19 cellular contexts compared by ENCODE assay signal in the genomic region with DNA sequence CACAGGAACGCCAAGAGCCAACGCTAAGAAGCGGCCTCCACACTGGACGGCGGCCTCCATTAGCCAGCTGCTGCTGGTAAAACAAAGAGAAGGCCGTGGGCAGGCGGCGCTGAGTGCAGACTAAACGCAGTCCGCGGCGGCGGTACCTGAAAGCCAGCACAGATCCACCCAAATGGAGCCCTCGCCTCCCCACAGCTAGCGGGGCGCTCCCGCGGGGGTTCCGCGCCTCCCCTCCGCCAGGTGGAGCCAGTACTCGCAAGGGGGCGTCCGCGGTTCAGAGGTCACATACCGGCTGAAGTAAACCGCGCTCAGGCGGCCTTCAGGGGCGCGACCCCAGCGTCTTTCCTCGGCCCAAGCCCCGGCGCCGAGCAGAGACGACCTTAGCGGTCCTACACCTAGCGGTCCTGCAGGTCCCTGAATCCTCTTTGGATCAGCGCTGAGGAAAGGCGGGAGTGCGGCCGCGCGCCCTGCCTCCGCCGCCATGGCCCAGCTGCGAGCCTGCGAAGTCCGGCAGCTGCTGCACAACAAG.
DNase-seq lines count a peak whose midpoint lies in the region; ATAC-seq and TF ChIP-seq lines count a peak whose summit lies in the region.
"Had no signal": no experiment of that assay in that cellular context is flagged by ENCODE, and none has a peak within 500 bp of the region (broad histone marks: within the 10 kb centered on the region; RNA-seq: fewer than 3 reads in every experiment).

No MANE protein-coding gene starts in this region.

- DNase-seq in activated gamma-delta T cell (lab: John Stamatoyannopoulos, UW), result peak; percentile 9
- no peak for DNase-seq in activated gamma-delta T cell treated with Interleukin-2 at 50 U/mL for 16 hours
- peak; percentile 3 for DNase-seq in GM10248 (ENCODE audit: extremely low spot score)
- peak; percentile 71 for DNase-seq in spleen
- no peak for DNase-seq in stimulated activated effector memory CD8-positive, alpha-beta T cell treated with anti-CD3 and anti-CD28 coated beads, Interleukin-12 subunit alpha, Interleukin-12 subunit beta, amount 100 ng/mL, for 72 hours (ENCODE audit: low spot score in 2 of 2)
- no peak for DNase-seq in NCI-H2196 treated with DMSO at 0.1 percent for 48 hours (lab: John Stamatoyannopoulos, UW; ENCODE audit: unreplicated experiment)
- DNase-seq: 8988T; CD8-positive, alpha-beta T cell; DND-41; IMR-90; Kasumi-1; MM.1S; NCI-H1092 treated with DMSO at 0.1 percent for 48 hours; NCI-H2081 treated with DMSO at 0.1 percent for 48 hours; NCI-H510A treated with DMSO at 0.1 percent for 48 hours; SHP77 had no signal

- TF ChIP-seq EP300 in gastroesophageal sphincter (IDR thresholded peaks at IDR 0.05), result no peak

- no peaks in the 10 kb centered on the region for H3K4me1 Mint-ChIP-seq in stimulated activated effector memory CD8-positive, alpha-beta T cell treated with anti-CD3 and anti-CD28 coated beads, Interleukin-12 subunit alpha, Interleukin-12 subunit beta, amount 100 ng/mL, for 72 hours

- POLR2A ChIA-PET in GM10248 (lab: Yijun Ruan, JAX), result no interaction called here

- peaks cover 0 to 22% (median 0%) of the 10 kb centered on the region in 3 donors for H3K9me3 ChIP-seq in gastroesophageal sphincter
- peaks cover 0 to 28% (median 22%) of the 10 kb centered on the region in 8 donors for H3K9me3 ChIP-seq in spleen
- H3K9me3 ChIP-seq: HAP-1 had no signal

- ATAC-seq in gastroesophageal sphincter (peak; percentile 19), GM18517 (IDR thresholded peaks at IDR 0.05; ENCODE audit: unreplicated experiment) (no peak)
- no peak for ATAC-seq in stimulated activated effector memory CD8-positive, alpha-beta T cell treated with anti-CD3 and anti-CD28 coated beads, Interleukin-12 subunit alpha, Interleukin-12 subunit beta, amount 100 ng/mL, for 72 hours
- ATAC-seq: CD8-positive, alpha-beta T cell had no signal

- H3K36me3 ChIP-seq in gastroesophageal sphincter (no peaks in the 10 kb centered on the region), spleen (no peaks in the 10 kb centered on the region)
- H3K36me3 ChIP-seq: HAP-1 had no signal

- CTCF ChIA-PET in GM10248 (lab: Yijun Ruan, JAX), result interaction anchor here (0.8 to 0.9 kb wide), 2 partner anchors 28 to 147 kb away, joined by 3 read pairs; no protein-coding TSS in a partner anchor

- H3K4me3 ChIP-seq in gastroesophageal sphincter (no peak overlapping the region), spleen (no peak overlapping the region)
- H3K4me3 ChIP-seq: HAP-1 had no signal

- H3K27me3 ChIP-seq in gastroesophageal sphincter, result peaks cover 9% of the 10 kb centered on the region
- no peaks in the 10 kb centered on the region for H3K27me3 ChIP-seq in spleen (replicated peaks in 1 of 7)

- H3K9me3 Mint-ChIP-seq in stimulated activated effector memory CD8-positive, alpha-beta T cell treated with anti-CD3 and anti-CD28 coated beads, Interleukin-12 subunit alpha, Interleukin-12 subunit beta, amount 100 ng/mL, for 72 hours, result peaks cover 3% of the 10 kb centered on the region

- no peak overlapping the region for H3K4me3 Mint-ChIP-seq in stimulated activated effector memory CD8-positive, alpha-beta T cell treated with anti-CD3 and anti-CD28 coated beads, Interleukin-12 subunit alpha, Interleukin-12 subunit beta, amount 100 ng/mL, for 72 hours
- H3K4me3 Mint-ChIP-seq: CD8-positive, alpha-beta T cell had no signal

- H3K4me1 ChIP-seq in gastroesophageal sphincter (no peaks in the 10 kb centered on the region), spleen (no peaks in the 10 kb centered on the region)
- H3K4me1 ChIP-seq: HAP-1 had no signal

- no peak overlapping the region for H3K27ac Mint-ChIP-seq in stimulated activated effector memory CD8-positive, alpha-beta T cell treated with anti-CD3 and anti-CD28 coated beads, Interleukin-12 subunit alpha, Interleukin-12 subunit beta, amount 100 ng/mL, for 72 hours
- H3K27ac Mint-ChIP-seq: CD8-positive, alpha-beta T cell had no signal

- H3K27ac ChIP-seq in gastroesophageal sphincter, result no peak overlapping the region
- no peak overlapping the region for H3K27ac ChIP-seq in spleen

- TF ChIP-seq POLR2A in gastroesophageal sphincter (IDR thresholded peaks at IDR 0.05), result no peak
- no peak for TF ChIP-seq POLR2A in spleen (IDR thresholded peaks at IDR 0.05)

- TF ChIP-seq CTCF in GM10248 (IDR thresholded peaks at IDR 0.05; ENCODE audit: control extremely low read depth, extremely low read depth, low read depth, missing control alignments), result no peak
- no peak for TF ChIP-seq CTCF in gastroesophageal sphincter (IDR thresholded peaks at IDR 0.05)
- no peak for TF ChIP-seq CTCF in spleen (IDR thresholded peaks at IDR 0.05 in 8 of 11, conservative IDR thresholded peaks at IDR 0.05 in 3 of 11)

- H3K36me3 Mint-ChIP-seq in stimulated activated effector memory CD8-positive, alpha-beta T cell treated with anti-CD3 and anti-CD28 coated beads, Interleukin-12 subunit alpha, Interleukin-12 subunit beta, amount 100 ng/mL, for 72 hours, result no peaks in the 10 kb centered on the region
- H3K36me3 Mint-ChIP-seq: CD8-positive, alpha-beta T cell had no signal

- intact Hi-C loops in spleen (cut with DNase I; ENCODE audit: low total_unique reads), result no loop called here

- WGBS in gastroesophageal sphincter (ENCODE audit: low coverage in 1 of 2), 2 donors, result no CpG with 5 or more reads among the region's 50 CpGs
- WGBS in spleen, 5 donors, result 87 to 95% (median 93%) methylated on average over 29 to 50 of the region's 50 CpGs

Comparison
In these comparisons a context has a peak if more than half of its experiments do, and no peak if none do; other contexts are left out.
1. DNase-seq: peak in activated gamma-delta T cell (single experiment), GM10248 (single experiment) and spleen (single experiment); none in activated gamma-delta T cell treated with Interleukin-2 at 50 U/mL for 16 hours (single experiment), stimulated activated effector memory CD8-positive, alpha-beta T cell treated with anti-CD3 and anti-CD28 coated beads, Interleukin-12 subunit alpha, Interleukin-12 subunit beta, amount 100 ng/mL, for 72 hours (0 of 2) and NCI-H2196 treated with DMSO at 0.1 percent for 48 hours (single experiment).